In genomic region chr16:80577485-80578280, GRCh38 we compare ENCODE assay signal across 23 cellular contexts. TPM values are rescaled to one million over a fixed set of nuclear protein-coding genes. Genes with fewer than 3 reads are reported as not detected.
"Had no signal": no experiment of that assay in that cellular context is flagged by ENCODE, and none has a peak within 500 bp of the region (broad histone marks: within the 10 kb centered on the region; RNA-seq: fewer than 3 reads in every experiment).

No MANE protein-coding gene starts in this region.

- FAIRE-seq: endometrium, kidney had no signal

- H3K27ac ChIP-seq: colonic mucosa, left lung, psoas muscle, skin epidermis, upper lobe of right lung, VCaP had no signal

- H3K4me1 ChIP-seq: colonic mucosa, left lung, psoas muscle, upper lobe of right lung had no signal

- DNase-seq: activated CD4-positive, alpha-beta T cell treated with anti-CD3 and anti-CD28 coated beads for 1 hour; activated CD4-positive, alpha-beta T cell treated with anti-CD3 and anti-CD28 coated beads, Interleukin-2, amount 50 U/mL, for 4 hours; activated naive CD4-positive, alpha-beta T cell; activated naive CD8-positive, alpha-beta T cell treated with anti-CD3 and anti-CD28 coated beads, Interleukin-2, amount 10 ng/mL, durations not matched to agents 7 days and 5 days; activated T-cell treated with anti-CD3 and anti-CD28 coated beads for 4 hours; amygdala; colonic mucosa; erythroblast; foreskin melanocyte; kidney; left lung; naive B cell; psoas muscle; right cardiac atrium; stimulated activated CD4-positive, alpha-beta T cell treated with anti-CD3 and anti-CD28 coated beads, Interleukin-15, amount 100 ng/mL, for 24 hours; stimulated activated CD4-positive, alpha-beta T cell treated with anti-CD3 and anti-CD28 coated beads, Interleukin-2, amount 100 ng/mL, for 48 hours; upper lobe of right lung had no signal

- H3K9me3 ChIP-seq: colonic mucosa, left lung, psoas muscle, upper lobe of right lung had no signal

- H3K4me3 ChIP-seq: colonic mucosa, left lung, psoas muscle, skin epidermis, upper lobe of right lung had no signal

- H3K36me3 ChIP-seq: colonic mucosa, left lung, upper lobe of right lung had no signal

- H3K27me3 ChIP-seq: colonic mucosa, left lung, upper lobe of right lung had no signal

- ATAC-seq: left lung, psoas muscle, right cardiac atrium, upper lobe of right lung had no signal

RNA-seq across cellular contexts. Expression of gene DYNLRB2, which starts 36.9 kb away (rescaled TPM):
- total RNA-seq: activated naive CD8-positive, alpha-beta T cell treated with anti-CD3 and anti-CD28 coated beads, Interleukin-2, amount 10 ng/mL, durations not matched to agents 7 days and 5 days; cardiac septum; colonic mucosa; mononuclear cell; neural crest cell; psoas muscle; upper lobe of right lung had no signal
- polyA plus RNA-seq: right cardiac atrium had no signal
